In genomic region chr11:46936138-46937110, GRCh38 we compare ENCODE assay signal across 8 cellular contexts. TPM values are rescaled to one million over a fixed set of nuclear protein-coding genes. Genes with fewer than 3 reads are reported as not detected.
DNase-seq lines count a peak whose midpoint lies in the region; ATAC-seq, FAIRE-seq and TF ChIP-seq lines count a peak whose summit lies in the region.

A gene with protein sequence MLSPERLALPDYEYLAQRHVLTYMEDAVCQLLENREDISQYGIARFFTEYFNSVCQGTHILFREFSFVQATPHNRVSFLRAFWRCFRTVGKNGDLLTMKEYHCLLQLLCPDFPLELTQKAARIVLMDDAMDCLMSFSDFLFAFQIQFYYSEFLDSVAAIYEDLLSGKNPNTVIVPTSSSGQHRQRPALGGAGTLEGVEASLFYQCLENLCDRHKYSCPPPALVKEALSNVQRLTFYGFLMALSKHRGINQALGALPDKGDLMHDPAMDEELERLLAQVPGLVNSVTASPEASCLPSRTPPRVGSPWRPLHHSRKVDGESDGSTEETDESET (plus strand): TSS chr11:46936761. CDS start chr11:46936806, 45 bp downstream.

- peak; percentile 84 for ATAC-seq in GM21528 (IDR thresholded peaks at IDR 0.05; ENCODE audit: low FRiP score, unreplicated experiment)

- peak; percentile 17; the same call in 1 of the 2 replicates for TF ChIP-seq RAD21 in Ishikawa (IDR thresholded peaks at IDR 0.05; ENCODE audit: low read depth)

- DNase-seq in D721Med (ENCODE audit: insufficient read length, low spot score) (peak; percentile 89), OCI-M2 (lab: John Stamatoyannopoulos, UW; ENCODE audit: unreplicated experiment) (peak; percentile 40), epithelial cell of proximal tubule (ENCODE audit: low read depth) (no peak), mucosa of gallbladder (ENCODE audit: low spot score) (peak; percentile 92)
- DNase-seq in activated T-cell treated with anti-CD3 and anti-CD28 coated beads, Interleukin-2, amount 50 U/mL, for 1 hour, result peak; percentile 91
- DNase-seq in stimulated activated CD8-positive, alpha-beta memory T cell treated with anti-CD3 and anti-CD28 coated beads, Interleukin-4, amount 100 ng/mL, for 24 hours (ENCODE audit: low read depth), result peak; percentile 90

- no peak for FAIRE-seq in D721Med (lab: Jason Lieb, UNC)

- TF ChIP-seq EP300 in Ishikawa (IDR thresholded peaks at IDR 0.05; ENCODE audit: borderline replicate concordance), result no peak

- H3K4me3 ChIP-seq in epithelial cell of proximal tubule (ENCODE audit: low read depth, low read length), result peak within 1 kb of the TSS; percentile 76

- no peak for TF ChIP-seq CTCF in D721Med (IDR thresholded peaks at IDR 0.05; ENCODE audit: insufficient read depth, missing control alignments)
- TF ChIP-seq CTCF in epithelial cell of proximal tubule (conservative IDR thresholded peaks at IDR 0.05; ENCODE audit: low read depth, low read length), result no peak

TF ChIP-seq in Ishikawa, 13 proteins besides CTCF, POLR2A, EP300 and RAD21:
- TF ChIP-seq TCF12 (IDR thresholded peaks at IDR 0.05; ENCODE audit: low read depth) (0 out of 2 replicates have a peak, but pooled peaks have one; percentile 47), TEAD4 (IDR thresholded peaks at IDR 0.05) (peak; percentile 48; the same call in 1 of the 2 replicates), ZBTB7A (IDR thresholded peaks at IDR 0.05; ENCODE audit: low read depth) (no peak), NFIC (IDR thresholded peaks at IDR 0.05) (0 out of 2 replicates have a peak, but pooled peaks have one; percentile 23), REST (IDR thresholded peaks at IDR 0.05; ENCODE audit: low read depth) (no peak), EGR1 (IDR thresholded peaks at IDR 0.05) (0 out of 2 replicates have a peak, but pooled peaks have one; percentile 24), FOXM1 (IDR thresholded peaks at IDR 0.05; ENCODE audit: borderline replicate concordance, low read depth) (no peak), TAF1 (IDR thresholded peaks at IDR 0.05; ENCODE audit: low read depth) (peak; percentile 72), CREB1 (IDR thresholded peaks at IDR 0.05; ENCODE audit: low read depth) (0 out of 2 replicates have a peak, but pooled peaks have one; percentile 24), CEBPB (IDR thresholded peaks at IDR 0.05) (no peak), YY1 (IDR thresholded peaks at IDR 0.05; ENCODE audit: low read depth) (peak; percentile 76; the same call in 1 of the 2 replicates), USF1 (IDR thresholded peaks at IDR 0.05) (peak; percentile 71)
- TF ChIP-seq, protein P1, sequence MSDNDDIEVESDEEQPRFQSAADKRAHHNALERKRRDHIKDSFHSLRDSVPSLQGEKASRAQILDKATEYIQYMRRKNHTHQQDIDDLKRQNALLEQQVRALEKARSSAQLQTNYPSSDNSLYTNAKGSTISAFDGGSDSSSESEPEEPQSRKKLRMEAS (IDR thresholded peaks at IDR 0.05), result peak; percentile 77

RNA-seq across cellular contexts. Expression of the gene that starts here (rescaled TPM):
- total RNA-seq in epithelial cell of proximal tubule (32.1 and 39.8 TPM in 2 replicates), mucosa of gallbladder (39.1 TPM)
